In genomic region chr5:162837161-162837560, GRCh38 we compare ENCODE assay signal across 21 cellular contexts.
DNase-seq lines count a peak whose midpoint lies in the region; ATAC-seq, FAIRE-seq and TF ChIP-seq lines count a peak whose summit lies in the region.
"Had no signal": no experiment of that assay in that cellular context is flagged by ENCODE, and none has a peak within 500 bp of the region (broad histone marks: within the 10 kb centered on the region; RNA-seq: fewer than 3 reads in every experiment).

No MANE protein-coding gene starts in this region.

- no peaks in the 10 kb centered on the region for H3K9me3 ChIP-seq in neural cell (ENCODE audit: low read length)
- H3K9me3 ChIP-seq in esophagus squamous epithelium = peaks cover 0 to 15% (median 0%) of the 10 kb centered on the region in 3 donors
- no peaks in the 10 kb centered on the region for H3K9me3 ChIP-seq in A673 (ENCODE audit: low read depth, low read length, poor library complexity, severe bottlenecking)
- H3K9me3 ChIP-seq: BLaER1 treated with 17β-estradiol and CSF1 and Interleukin-3, amounts not matched to agents 10 nM and 100 nM had no signal

- no peak for TF ChIP-seq EP300 in neural cell (conservative IDR thresholded peaks at IDR 0.05; ENCODE audit: poor library complexity, severe bottlenecking)

- POLR2A ChIA-PET in A673 (lab: Charles Lee; ENCODE audit: low non-redundant PET) = no interaction called here

- no peaks in the 10 kb centered on the region for H4K20me1 ChIP-seq in neural cell (ENCODE audit: insufficient read depth)
- H4K20me1 ChIP-seq: BLaER1 treated with 17β-estradiol and CSF1 and Interleukin-3, amounts not matched to agents 10 nM and 100 nM had no signal

- no peak for ATAC-seq in GM19328 (IDR thresholded peaks at IDR 0.05; ENCODE audit: unreplicated experiment)
- no peak for ATAC-seq in HG03432 (IDR thresholded peaks at IDR 0.05; ENCODE audit: unreplicated experiment)
- ATAC-seq: A549, GM12878, GM23338, K562 had no signal

- TF ChIP-seq CTCF in D721Med (IDR thresholded peaks at IDR 0.05; ENCODE audit: insufficient read depth, missing control alignments) (peak; percentile 34), VCaP (conservative IDR thresholded peaks at IDR 0.05) (peak; percentile 36), neural cell (IDR thresholded peaks at IDR 0.05; ENCODE audit: poor library complexity, severe bottlenecking) (peak; percentile 59), esophagus squamous epithelium (IDR thresholded peaks at IDR 0.05) (no peak), A673 (conservative IDR thresholded peaks at IDR 0.05; ENCODE audit: low read depth, low read length) (no peak)

- no peak for TF ChIP-seq POLR2A in esophagus squamous epithelium (IDR thresholded peaks at IDR 0.05)

- H3K4me2 ChIP-seq in neural cell (ENCODE audit: low read length) = no peak overlapping the region
- H3K4me2 ChIP-seq: A549; BLaER1 treated with 17β-estradiol and CSF1 and Interleukin-3, amounts not matched to agents 10 nM and 100 nM; GM23338 had no signal

- no peak for FAIRE-seq in D721Med (lab: Jason Lieb, UNC)
- FAIRE-seq: A549, GM12878, H54, HTR-8/SVneo, K562 had no signal

- no peaks in the 10 kb centered on the region for H3K79me2 ChIP-seq in neural cell (replicated peaks; ENCODE audit: insufficient read depth, low read length)

- H3F3A ChIP-seq in neural cell (ENCODE audit: insufficient read depth, low read length, poor library complexity, severe bottlenecking) = no peaks in the 10 kb centered on the region

- intact Hi-C loops in esophagus squamous epithelium (cut with DNase I) = no loop called here
- intact Hi-C loops in A673 (cut with micrococcal nuclease; ENCODE audit: unreplicated experiment) = no loop called here

- no TSS peak for BruUV-seq in A673 (replicated peaks; lab: Mats Ljungman, UMichigan)

- H3K36me3 ChIP-seq in neural cell (ENCODE audit: insufficient read depth, low read length) = no peaks in the 10 kb centered on the region
- no peaks in the 10 kb centered on the region for H3K36me3 ChIP-seq in esophagus squamous epithelium
- no peaks in the 10 kb centered on the region for H3K36me3 ChIP-seq in A673 (ENCODE audit: insufficient read depth, low read length, poor library complexity, severe bottlenecking)
- H3K36me3 ChIP-seq: BLaER1 treated with 17β-estradiol and CSF1 and Interleukin-3, amounts not matched to agents 10 nM and 100 nM had no signal

- H3K4me3 ChIP-seq in neural cell (ENCODE audit: low read length) = no peak overlapping the region
- no peak overlapping the region for H3K4me3 ChIP-seq in esophagus squamous epithelium
- no peak overlapping the region for H3K4me3 ChIP-seq in A673 (ENCODE audit: low read depth, low read length, poor library complexity, severe bottlenecking)
- H3K4me3 ChIP-seq: A549; BLaER1 treated with 17β-estradiol and CSF1 and Interleukin-3, amounts not matched to agents 10 nM and 100 nM; GM12878; GM23338; K562 had no signal

- no peaks in the 10 kb centered on the region for H3K4me1 ChIP-seq in esophagus squamous epithelium
- no peaks in the 10 kb centered on the region for H3K4me1 ChIP-seq in A673 (ENCODE audit: insufficient read depth, low read length, poor library complexity, severe bottlenecking)
- H3K4me1 ChIP-seq: A549; BLaER1 treated with 17β-estradiol and CSF1 and Interleukin-3, amounts not matched to agents 10 nM and 100 nM had no signal

- WGBS in esophagus squamous epithelium, 2 donors = 42 to 45% methylated on average over 1 of the region's 1 CpG

- TF ChIP-seq RAD21 in neural cell (conservative IDR thresholded peaks at IDR 0.05) = peak; percentile 70

- H3K27me3 ChIP-seq in neural cell (ENCODE audit: insufficient read depth, low read depth, low read length) = no peaks in the 10 kb centered on the region
- no peaks in the 10 kb centered on the region for H3K27me3 ChIP-seq in esophagus squamous epithelium
- H3K27me3 ChIP-seq in A673 (replicated peaks; ENCODE audit: insufficient read depth, low read depth, low read length, poor library complexity) = no peaks in the 10 kb centered on the region
- H3K27me3 ChIP-seq: BLaER1 treated with 17β-estradiol and CSF1 and Interleukin-3, amounts not matched to agents 10 nM and 100 nM had no signal

- H3K9me2 ChIP-seq in neural cell (ENCODE audit: insufficient read depth, low read length) = no peaks in the 10 kb centered on the region

- no peak overlapping the region for H3K9ac ChIP-seq in neural cell (ENCODE audit: low read length)
- H3K9ac ChIP-seq: BLaER1 treated with 17β-estradiol and CSF1 and Interleukin-3, amounts not matched to agents 10 nM and 100 nM had no signal

- no peak overlapping the region for H2AFZ ChIP-seq in neural cell (ENCODE audit: low read depth, low read length)
- H2AFZ ChIP-seq: GM23338 had no signal

- CTCF ChIA-PET in A673 (lab: Charles Lee) = no interaction called here

- DNase-seq in D721Med (ENCODE audit: insufficient read length, low spot score) (no peak), esophagus squamous epithelium (lab: John Stamatoyannopoulos, UW) (no peak), A673 (ENCODE audit: low spot score) (no peak)
- DNase-seq: CD4-positive, CD25-positive, alpha-beta regulatory T cell; CD8-positive, alpha-beta memory T cell; COR-L47; DMS79 treated with DMSO at 0.1 percent for 48 hours; EL; HCEC 1CT; IMR-90 had no signal

- no peak overlapping the region for H3K27ac ChIP-seq in VCaP
- no peak overlapping the region for H3K27ac ChIP-seq in neural cell (ENCODE audit: low read length)
- no peak overlapping the region for H3K27ac ChIP-seq in esophagus squamous epithelium
- no peak overlapping the region for H3K27ac ChIP-seq in A673 (ENCODE audit: low read depth, low read length, poor library complexity, severe bottlenecking)
- H3K27ac ChIP-seq: A549; BLaER1 treated with 17β-estradiol and CSF1 and Interleukin-3, amounts not matched to agents 10 nM and 100 nM had no signal

TF ChIP-seq in neural cell, 6 proteins besides CTCF, POLR2A, EP300 and RAD21:
- TF ChIP-seq SMC3 (conservative IDR thresholded peaks at IDR 0.05; ENCODE audit: poor library complexity) (peak; percentile 68), REST (IDR thresholded peaks at IDR 0.05; ENCODE audit: borderline replicate concordance) (no peak)

Comparison
In these comparisons a context has a peak if more than half of its experiments do, and no peak if none do; other contexts are left out.
1. CTCF ChIP-seq: peak in D721Med (single experiment), VCaP (single experiment) and neural cell (single experiment); none in esophagus squamous epithelium (0 of 6) and A673 (single experiment).